22 cellular contexts compared by ENCODE assay signal in the genomic region with DNA sequence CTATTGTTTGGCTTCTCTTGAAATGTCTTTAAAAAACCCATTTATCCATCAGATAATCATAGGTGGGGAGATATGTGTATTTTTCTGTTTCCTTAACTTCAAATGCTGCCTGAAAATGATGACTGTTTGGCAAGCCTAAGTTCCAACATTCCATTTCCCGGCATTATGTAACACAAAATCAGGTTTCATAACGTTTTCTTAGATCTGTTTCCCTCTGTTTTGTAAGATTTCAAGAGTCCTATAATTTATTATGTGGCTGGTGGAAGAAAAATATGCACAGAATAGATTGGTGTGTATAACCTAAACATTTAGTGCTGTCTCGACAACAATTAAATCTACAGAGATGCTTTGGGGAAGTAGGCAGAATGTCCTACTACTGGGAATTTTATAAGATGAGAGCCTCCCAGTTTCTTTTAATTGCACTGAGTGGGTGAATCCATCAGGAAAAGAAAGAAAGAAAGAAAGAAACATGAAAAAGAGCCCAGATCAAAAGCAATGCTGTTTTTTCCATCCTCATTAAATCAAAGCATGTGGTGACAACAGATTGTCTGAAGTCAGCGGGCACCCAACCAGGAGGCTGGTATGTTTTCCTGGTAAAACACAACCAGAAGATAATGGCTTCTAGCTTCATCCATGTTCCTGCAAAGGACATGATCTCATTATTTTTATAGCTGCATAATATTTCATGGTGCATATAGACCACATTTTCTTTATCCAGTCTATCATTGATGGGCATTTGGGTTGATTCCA.
"Had no signal": no experiment of that assay in that cellular context is flagged by ENCODE, and none has a peak within 500 bp of the region (broad histone marks: within the 10 kb centered on the region; RNA-seq: fewer than 3 reads in every experiment).

No MANE protein-coding gene starts in this region.

- DNase-seq: activated CD4-positive, alpha-beta T cell treated with anti-CD3 and anti-CD28 coated beads for 48 hours; activated CD4-positive, alpha-beta T cell treated with anti-CD3 and anti-CD28 coated beads, Interleukin-2, amount 50 U/mL, for 4 hours; activated CD4-positive, CD25-positive, alpha-beta regulatory T cell treated with anti-CD3 and anti-CD28 coated beads, Interleukin-2, amount 50 U/mL, for 72 hours; activated CD8-positive, alpha-beta memory T cell treated with anti-CD3 and anti-CD28 coated beads for 24 hours; activated effector memory CD4-positive, alpha-beta T cell treated with anti-CD3 and anti-CD28 coated beads, Interleukin-2, amount 50 U/mL, for 16 hours; activated naive CD4-positive, alpha-beta T cell treated with Interleukin-2 at 50 U/mL for 16 hours; activated naive CD8-positive, alpha-beta T cell treated with anti-CD3 and anti-CD28 coated beads, Interleukin-2, amount 50 U/mL, for 24 hours; activated T-cell treated with anti-CD3 and anti-CD28 coated beads, Interleukin-2, amount 50 U/mL, for 4 hours; KG1; MV-4-11; NCI-H1105; NCI-H1436; NCI-H1694 treated with DMSO at 0.1 percent for 48 hours; NCI-H2029 treated with DMSO at 0.1 percent for 48 hours; NCI-H446; NCI-H524; Peyer's patch; SIG-M5; T-helper 17 cell; T-helper 9 cell had no signal

- ATAC-seq: activated naive CD4-positive, alpha-beta T cell treated with anti-CD3 and anti-CD28 coated beads, Interleukin-2, amount 50 U/mL, for 72 hours; activated naive CD8-positive, alpha-beta T cell treated with anti-CD3 and anti-CD28 coated beads, Interleukin-2, amount 50 U/mL, for 24 hours; activated T-cell treated with anti-CD3 and anti-CD28 coated beads, Interleukin-2, amount 50 U/mL, for 4 hours; T-helper 17 cell; WTC11 had no signal

- H3K27ac ChIP-seq: Peyer's patch had no signal

- H3K4me1 ChIP-seq: Peyer's patch had no signal

- H3K9me3 ChIP-seq: Peyer's patch had no signal

- H3K27me3 ChIP-seq: Peyer's patch had no signal

- H3K4me3 ChIP-seq: Peyer's patch had no signal

- H3K36me3 ChIP-seq: Peyer's patch had no signal
